In the genomic region with DNA sequence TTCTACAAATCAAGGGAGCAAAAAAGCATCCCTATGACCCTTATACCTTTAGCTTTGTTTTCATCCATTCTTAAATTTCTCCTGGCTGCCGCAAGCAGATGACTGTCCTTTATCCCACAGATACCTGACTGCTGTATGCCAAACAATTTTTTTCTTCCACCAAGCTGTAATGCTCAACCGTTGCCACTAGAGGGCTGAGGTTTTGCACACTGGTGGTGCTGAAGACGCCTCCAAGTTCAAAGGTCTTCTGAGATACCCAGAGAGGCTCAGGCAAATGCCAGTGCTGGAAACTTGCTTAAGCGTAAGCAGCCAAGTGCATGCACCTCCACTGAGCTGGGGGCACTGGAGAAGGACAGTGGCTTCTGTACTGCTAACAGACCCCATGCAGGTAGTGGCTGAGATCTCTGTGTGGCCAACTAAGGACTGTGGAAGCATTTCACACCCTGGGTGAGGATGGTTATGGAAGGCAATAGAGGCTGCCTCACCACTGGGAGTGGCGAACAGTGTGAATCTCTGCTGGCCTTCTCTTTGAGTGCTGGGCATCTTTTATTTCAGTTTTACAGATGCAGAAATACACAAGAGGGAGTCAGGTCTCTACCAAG, we compare ENCODE assay signal across 8 cellular contexts. TPM values are rescaled to one million over a fixed set of nuclear protein-coding genes. Genes with fewer than 3 reads are reported as not detected.
A peak's percentile ranks its signal among the peaks of the same experiment; 100 is the strongest.
DNase-seq lines count a peak whose midpoint lies in the region; ATAC-seq and TF ChIP-seq lines count a peak whose summit lies in the region.

No MANE protein-coding gene starts in this region.

- TF ChIP-seq CTCF in GM12875 (IDR thresholded peaks at IDR 0.05; ENCODE audit: borderline replicate concordance, insufficient read depth, low read depth, low read length) (peak; percentile 87), dorsolateral prefrontal cortex (IDR thresholded peaks at IDR 0.05 in 54 of 56, conservative IDR thresholded peaks at IDR 0.05 in 2 of 56; ENCODE audit: low read depth in 1 of 56, partially characterized antibody in 56 of 56) (peak; percentile 57 to 90 (median 80))

- POLR2A ChIA-PET in activated CD4-positive, alpha-beta T cell treated with anti-CD3 and anti-CD28 coated beads, Interleukin-2, amount 10 ng/mL, durations not matched to agents 7 days and 5 days (lab: Charles Lee) = no interaction called here

- H3K27ac ChIP-seq in dorsolateral prefrontal cortex = no peak overlapping the region

- H3K9me3 Mint-ChIP-seq in activated CD4-positive, alpha-beta T cell treated with anti-CD3 and anti-CD28 coated beads, Interleukin-2, amount 10 ng/mL, durations not matched to agents 7 days and 5 days = no peaks in the 10 kb centered on the region
- H3K9me3 Mint-ChIP-seq in stimulated activated effector memory CD8-positive, alpha-beta T cell treated with anti-CD3 and anti-CD28 coated beads, Interleukin-12 subunit alpha, Interleukin-12 subunit beta, amount 100 ng/mL, for 72 hours = no peaks in the 10 kb centered on the region

- H3K36me3 Mint-ChIP-seq in activated CD4-positive, alpha-beta T cell treated with anti-CD3 and anti-CD28 coated beads, Interleukin-2, amount 10 ng/mL, durations not matched to agents 7 days and 5 days (ENCODE audit: low read depth) = no peaks in the 10 kb centered on the region
- H3K36me3 Mint-ChIP-seq in stimulated activated effector memory CD8-positive, alpha-beta T cell treated with anti-CD3 and anti-CD28 coated beads, Interleukin-12 subunit alpha, Interleukin-12 subunit beta, amount 100 ng/mL, for 72 hours = no peaks in the 10 kb centered on the region

- CTCF ChIA-PET in activated CD4-positive, alpha-beta T cell treated with anti-CD3 and anti-CD28 coated beads, Interleukin-2, amount 10 ng/mL, durations not matched to agents 7 days and 5 days (lab: Charles Lee) = interaction anchor here (1.2 to 1.3 kb wide), 3 partner anchors 12 to 31 kb away, joined by 4 to 6 read pairs (median 4); no protein-coding TSS in a partner anchor

- H3K27me3 Mint-ChIP-seq in activated CD4-positive, alpha-beta T cell treated with anti-CD3 and anti-CD28 coated beads, Interleukin-2, amount 10 ng/mL, durations not matched to agents 7 days and 5 days = peaks cover 11% of the 10 kb centered on the region

- H3K4me3 Mint-ChIP-seq in activated CD4-positive, alpha-beta T cell treated with anti-CD3 and anti-CD28 coated beads, Interleukin-2, amount 10 ng/mL, durations not matched to agents 7 days and 5 days = no peak overlapping the region
- H3K4me3 Mint-ChIP-seq in stimulated activated effector memory CD8-positive, alpha-beta T cell treated with anti-CD3 and anti-CD28 coated beads, Interleukin-12 subunit alpha, Interleukin-12 subunit beta, amount 100 ng/mL, for 72 hours = no peak overlapping the region

- DNase-seq in 8988T (peak; percentile 43), NCI-H526 (lab: John Stamatoyannopoulos, UW) (peak; percentile 34 to 72), dorsolateral prefrontal cortex (peak in 3 of 10 donors; percentile 25 to 42 (median 39)), midbrain (lab: John Stamatoyannopoulos, UW) (peak; percentile 57)
- peak; percentile 67 for DNase-seq in activated CD4-positive, alpha-beta T cell treated with anti-CD3 and anti-CD28 coated beads, Interleukin-2, amount 10 ng/mL, durations not matched to agents 7 days and 5 days
- DNase-seq in stimulated activated effector memory CD8-positive, alpha-beta T cell treated with anti-CD3 and anti-CD28 coated beads, Interleukin-12 subunit alpha, Interleukin-12 subunit beta, amount 100 ng/mL, for 72 hours (ENCODE audit: low spot score in 2 of 2) = peak; percentile 43 to 78

- intact Hi-C loops in dorsolateral prefrontal cortex (cut with DNase I) = loop anchor here (1.0 to 5.0 kb wide), 4 partner anchors 132 to 278 kb away; no protein-coding TSS in a partner anchor

- no peaks in the 10 kb centered on the region for H3K27me3 ChIP-seq in dorsolateral prefrontal cortex

- ATAC-seq in HG02970 (IDR thresholded peaks at IDR 0.05; ENCODE audit: low FRiP score, unreplicated experiment) = peak; percentile 44
- peak; percentile 63 for ATAC-seq in stimulated activated effector memory CD8-positive, alpha-beta T cell treated with anti-CD3 and anti-CD28 coated beads, Interleukin-12 subunit alpha, Interleukin-12 subunit beta, amount 100 ng/mL, for 72 hours

- no peak overlapping the region for H3K27ac Mint-ChIP-seq in activated CD4-positive, alpha-beta T cell treated with anti-CD3 and anti-CD28 coated beads, Interleukin-2, amount 10 ng/mL, durations not matched to agents 7 days and 5 days
- no peak overlapping the region for H3K27ac Mint-ChIP-seq in stimulated activated effector memory CD8-positive, alpha-beta T cell treated with anti-CD3 and anti-CD28 coated beads, Interleukin-12 subunit alpha, Interleukin-12 subunit beta, amount 100 ng/mL, for 72 hours

- no peaks in the 10 kb centered on the region for H3K4me1 Mint-ChIP-seq in activated CD4-positive, alpha-beta T cell treated with anti-CD3 and anti-CD28 coated beads, Interleukin-2, amount 10 ng/mL, durations not matched to agents 7 days and 5 days
- peaks cover 4% of the 10 kb centered on the region for H3K4me1 Mint-ChIP-seq in stimulated activated effector memory CD8-positive, alpha-beta T cell treated with anti-CD3 and anti-CD28 coated beads, Interleukin-12 subunit alpha, Interleukin-12 subunit beta, amount 100 ng/mL, for 72 hours

- H3K4me3 ChIP-seq in GM12875 (ENCODE audit: low read depth, low read length) (no peak overlapping the region), dorsolateral prefrontal cortex (no peak overlapping the region)

RNA-seq across cellular contexts. Expression of a gene that starts 28.5 kb away (rescaled TPM):
- total RNA-seq in activated CD4-positive, alpha-beta T cell treated with anti-CD3 and anti-CD28 coated beads, Interleukin-2, amount 10 ng/mL, durations not matched to agents 7 days and 5 days = 1 to 10 TPM; 1.7 to 2.1 TPM
- total RNA-seq in dorsolateral prefrontal cortex = 10 to 100 TPM; 11.6 to 38.1 (median 23.9) TPM

Comparison
In these comparisons a context has a peak if more than half of its experiments do, and no peak if none do; other contexts are left out.
1. RNA of a gene that starts 28.5 kb away (total RNA-seq): 11.6 to 38.1 TPM in dorsolateral prefrontal cortex; 1.7 to 2.1 TPM in activated CD4-positive, alpha-beta T cell treated with anti-CD3 and anti-CD28 coated beads, Interleukin-2, amount 10 ng/mL, durations not matched to agents 7 days and 5 days; every median in the first group is over 4 times any median in the second.